In genomic region chr21:45894891-45895777, GRCh38 we compare ENCODE assay signal across 18 cellular contexts.
DNase-seq lines count a peak whose midpoint lies in the region; ATAC-seq and TF ChIP-seq lines count a peak whose summit lies in the region.
"Had no signal": no experiment of that assay in that cellular context is flagged by ENCODE, and none has a peak within 500 bp of the region (broad histone marks: within the 10 kb centered on the region; RNA-seq: fewer than 3 reads in every experiment).

No MANE protein-coding gene starts in this region.

- no peak overlapping the region for H3K4me3 Mint-ChIP-seq in activated naive CD4-positive, alpha-beta T cell treated with anti-CD3 and anti-CD28 coated beads, Interleukin-2, amount 10 ng/mL, durations not matched to agents 7 days and 5 days
- H3K4me3 Mint-ChIP-seq: B cell; CD4-positive, CD25-positive, alpha-beta regulatory T cell had no signal

- no peak for ATAC-seq in aorta (ENCODE audit: low FRiP score)

- no peak overlapping the region for H2AFZ ChIP-seq in fibroblast of lung (ENCODE audit: low read length)
- no peak overlapping the region for H2AFZ ChIP-seq in osteoblast (ENCODE audit: low read length)

- H3K27me3 ChIP-seq in fibroblast of lung (ENCODE audit: control insufficient read depth, insufficient read depth, low read length) (peaks cover 2% of the 10 kb centered on the region), osteoblast (ENCODE audit: insufficient read depth, low read length) (peaks cover 16% of the 10 kb centered on the region), aorta (ENCODE audit: control insufficient read depth in 1 of 2, insufficient read depth in 2 of 2, low read length in 1 of 2) (no peaks in the 10 kb centered on the region), tibial artery (peaks cover 0 to 14% of the 10 kb centered on the region in 2 donors), transverse colon (no peaks in the 10 kb centered on the region)
- H3K27me3 ChIP-seq: SJSA1 had no signal

- TF ChIP-seq EP300 in transverse colon (IDR thresholded peaks at IDR 0.05; ENCODE audit: low read depth), result no peak

- H3K4me1 ChIP-seq in fibroblast of lung (ENCODE audit: control insufficient read depth, extremely low read depth, insufficient read depth, low read length) (peaks cover 2% of the 10 kb centered on the region), osteoblast (ENCODE audit: insufficient read depth, low read length) (peaks cover 10% of the 10 kb centered on the region), aorta (ENCODE audit: control insufficient read depth in 1 of 2, insufficient read depth in 2 of 2, low read length in 2 of 2) (no peaks in the 10 kb centered on the region), tibial artery (peaks cover 0 to 15% (median 13%) of the 10 kb centered on the region in 4 donors), transverse colon (peaks cover 0 to 18% (median 14%) of the 10 kb centered on the region in 4 donors)
- H3K4me1 ChIP-seq: SJSA1 had no signal

- in situ Hi-C loops in transverse colon (cut with MboI; ENCODE audit: low pct_ligation_motif_present in 1 of 4, low pct_unique_long_range_greater_than_20kb in 1 of 4, low sequenced_read_pairs in 3 of 4), result loop anchor here in 1 of 4 donors (10.0 kb wide), 1 partner anchor 1020 kb away; the partner anchor contains the start of gene PTTG1IP

- H4K20me1 ChIP-seq in fibroblast of lung (ENCODE audit: control insufficient read depth, extremely low read depth, insufficient read depth, low read length) (no peaks in the 10 kb centered on the region), osteoblast (ENCODE audit: insufficient read depth, low read length) (peaks cover 6% of the 10 kb centered on the region)

- H3K9me3 Mint-ChIP-seq in activated naive CD4-positive, alpha-beta T cell treated with anti-CD3 and anti-CD28 coated beads, Interleukin-2, amount 10 ng/mL, durations not matched to agents 7 days and 5 days, result no peaks in the 10 kb centered on the region
- H3K9me3 Mint-ChIP-seq: CD4-positive, CD25-positive, alpha-beta regulatory T cell had no signal

- H3K27ac ChIP-seq in fibroblast of lung (ENCODE audit: insufficient read depth, low read length) (no peak overlapping the region), osteoblast (ENCODE audit: low read depth, low read length) (no peak overlapping the region), aorta (ENCODE audit: low read depth in 1 of 2, low read length in 2 of 2) (no peak overlapping the region), tibial artery (no peak overlapping the region), transverse colon (no peak overlapping the region)
- H3K27ac ChIP-seq: 22Rv1, RWPE1, SJSA1 had no signal

- no peaks in the 10 kb centered on the region for H3K36me3 Mint-ChIP-seq in activated naive CD4-positive, alpha-beta T cell treated with anti-CD3 and anti-CD28 coated beads, Interleukin-2, amount 10 ng/mL, durations not matched to agents 7 days and 5 days
- H3K36me3 Mint-ChIP-seq: CD4-positive, CD25-positive, alpha-beta regulatory T cell had no signal

- no peaks in the 10 kb centered on the region for H3K79me2 ChIP-seq in fibroblast of lung (ENCODE audit: control insufficient read depth, insufficient read depth, low read length)
- no peaks in the 10 kb centered on the region for H3K79me2 ChIP-seq in osteoblast (ENCODE audit: insufficient read depth, low read length)

- H3K4me3 ChIP-seq in fibroblast of lung (replicated peaks in 1 of 4; ENCODE audit: control extremely low read depth in 1 of 4, insufficient read depth in 1 of 4, low read depth in 3 of 4, low read length in 4 of 4) (no peak overlapping the region), osteoblast (ENCODE audit: insufficient read depth, low read length) (no peak overlapping the region), aorta (ENCODE audit: low read length in 2 of 2) (no peak overlapping the region), tibial artery (no peak overlapping the region), transverse colon (no peak overlapping the region)
- H3K4me3 ChIP-seq: SJSA1 had no signal

- H3K4me2 ChIP-seq in fibroblast of lung (ENCODE audit: extremely low read depth, insufficient read depth, low read length), result peak overlapping the region; percentile 44
- H3K4me2 ChIP-seq in osteoblast (ENCODE audit: insufficient read depth, low read length), result peak overlapping the region; percentile 32

- H3K27me3 Mint-ChIP-seq in activated naive CD4-positive, alpha-beta T cell treated with anti-CD3 and anti-CD28 coated beads, Interleukin-2, amount 10 ng/mL, durations not matched to agents 7 days and 5 days, result peaks cover 23% of the 10 kb centered on the region
- H3K27me3 Mint-ChIP-seq: B cell; CD4-positive, CD25-positive, alpha-beta regulatory T cell had no signal

- peaks cover 33% of the 10 kb centered on the region for H3K4me1 Mint-ChIP-seq in activated naive CD4-positive, alpha-beta T cell treated with anti-CD3 and anti-CD28 coated beads, Interleukin-2, amount 10 ng/mL, durations not matched to agents 7 days and 5 days

- no peaks in the 10 kb centered on the region for H3K9me3 ChIP-seq in fibroblast of lung (ENCODE audit: control insufficient read depth, insufficient read depth, low read depth, low read length)
- H3K9me3 ChIP-seq in osteoblast (ENCODE audit: low read depth, low read length), result no peaks in the 10 kb centered on the region
- no peaks in the 10 kb centered on the region for H3K9me3 ChIP-seq in aorta (ENCODE audit: control insufficient read depth, low read length)
- H3K9me3 ChIP-seq in tibial artery, result no peaks in the 10 kb centered on the region
- H3K9me3 ChIP-seq in transverse colon, result no peaks in the 10 kb centered on the region
- H3K9me3 ChIP-seq: SJSA1 had no signal

- CTCF ChIA-PET in activated naive CD4-positive, alpha-beta T cell treated with anti-CD3 and anti-CD28 coated beads, Interleukin-2, amount 10 ng/mL, durations not matched to agents 7 days and 5 days (lab: Charles Lee), result no interaction called here

- TF ChIP-seq CTCF in fibroblast of lung (conservative IDR thresholded peaks at IDR 0.05 in 1 of 2, IDR thresholded peaks at IDR 0.05 in 1 of 2; ENCODE audit: low read depth in 1 of 2, low read length in 2 of 2), result no peak
- TF ChIP-seq CTCF in osteoblast (IDR thresholded peaks at IDR 0.05; ENCODE audit: extremely low read depth, low read depth, low read length), result no peak
- no peak for TF ChIP-seq CTCF in tibial artery (IDR thresholded peaks at IDR 0.05)
- TF ChIP-seq CTCF in transverse colon (IDR thresholded peaks at IDR 0.05), result no peak

- 87 to 89% methylated on average over 21 to 22 of the region's 22 CpGs for WGBS in aorta, 2 donors
- WGBS in transverse colon (ENCODE audit: low coverage in 1 of 2), 2 donors, result 77 to 92% methylated on average over 8 to 22 of the region's 22 CpGs

- no peak for TF ChIP-seq POLR2A in transverse colon (IDR thresholded peaks at IDR 0.05)

- no peak overlapping the region for H3K9ac ChIP-seq in fibroblast of lung (ENCODE audit: insufficient read depth, low read length)

- H3K36me3 ChIP-seq in fibroblast of lung (ENCODE audit: control insufficient read depth, insufficient read depth, low read length) (no peaks in the 10 kb centered on the region), osteoblast (ENCODE audit: insufficient read depth, low read length) (no peaks in the 10 kb centered on the region), aorta (ENCODE audit: control insufficient read depth in 1 of 2, insufficient read depth in 2 of 2, low read length in 1 of 2) (no peaks in the 10 kb centered on the region), tibial artery (no peaks in the 10 kb centered on the region), transverse colon (no peaks in the 10 kb centered on the region)
- H3K36me3 ChIP-seq: SJSA1 had no signal

- no peak for DNase-seq in activated naive CD4-positive, alpha-beta T cell treated with anti-CD3 and anti-CD28 coated beads, Interleukin-2, amount 10 ng/mL, durations not matched to agents 7 days and 5 days
- no peak for DNase-seq in activated naive CD4-positive, alpha-beta T cell treated with anti-CD3 and anti-CD28 coated beads, Interleukin-2, amount 50 U/mL, for 16 hours
- DNase-seq in fibroblast of lung (ENCODE audit: low read depth in 2 of 2) (no peak), osteoblast (ENCODE audit: insufficient read length, low spot score, missing footprints) (no peak), aorta (peak; percentile 29 to 63), tibial artery (no peak), transverse colon (no peak)
- DNase-seq in effector CD4-positive, alpha-beta T cell, result no peak
- DNase-seq: CD4-positive, CD25-positive, alpha-beta regulatory T cell; DMS79; KG1; NCI-H1436; NCI-H2081; NCI-H510A had no signal

- intact Hi-C loops in aorta (cut with DNase I) (no loop called here), tibial artery (cut with DNase I; ENCODE audit: low total_unique reads) (no loop called here), transverse colon (cut with DNase I; ENCODE audit: low total_unique reads) (no loop called here)

- peak overlapping the region; percentile 62 for H3K27ac Mint-ChIP-seq in activated naive CD4-positive, alpha-beta T cell treated with anti-CD3 and anti-CD28 coated beads, Interleukin-2, amount 10 ng/mL, durations not matched to agents 7 days and 5 days
- H3K27ac Mint-ChIP-seq: B cell had no signal

Comparison
In these comparisons a context has a peak if more than half of its experiments do, and no peak if none do; other contexts are left out.
1. DNase-seq: peak in aorta (2 of 2); none in activated naive CD4-positive, alpha-beta T cell treated with anti-CD3 and anti-CD28 coated beads, Interleukin-2, amount 10 ng/mL, durations not matched to agents 7 days and 5 days (single experiment), activated naive CD4-positive, alpha-beta T cell treated with anti-CD3 and anti-CD28 coated beads, Interleukin-2, amount 50 U/mL, for 16 hours (single experiment), fibroblast of lung (0 of 2), osteoblast (single experiment), tibial artery (0 of 2), effector CD4-positive, alpha-beta T cell (single experiment) and transverse colon (single experiment).